28 cellular contexts compared by ENCODE assay signal in genomic region chr14:92373336-92373735, GRCh38. TPM values are rescaled to one million over a fixed set of nuclear protein-coding genes. Genes with fewer than 3 reads are reported as not detected.
"Had no signal": no experiment of that assay in that cellular context is flagged by ENCODE, and none has a peak within 500 bp of the region (broad histone marks: within the 10 kb centered on the region; RNA-seq: fewer than 3 reads in every experiment).

No MANE protein-coding gene starts in this region.

- H3K36me3 Mint-ChIP-seq: activated naive CD4-positive, alpha-beta T cell treated with anti-CD3 and anti-CD28 coated beads, Interleukin-2, amount 50 U/mL, for 24 hours had no signal

- H3K4me1 ChIP-seq: ascending aorta had no signal

- ATAC-seq: activated CD4-positive, alpha-beta T cell treated with anti-CD3 and anti-CD28 coated beads for 36 hours; activated CD8-positive, alpha-beta T cell treated with anti-CD3 and anti-CD28 coated beads for 36 hours; T-helper 17 cell had no signal

- H3K27me3 Mint-ChIP-seq: activated CD4-positive, alpha-beta T cell treated with anti-CD3 and anti-CD28 coated beads for 36 hours; activated CD8-positive, alpha-beta T cell treated with anti-CD3 and anti-CD28 coated beads for 36 hours; activated naive CD4-positive, alpha-beta T cell treated with anti-CD3 and anti-CD28 coated beads, Interleukin-2, amount 50 U/mL, for 24 hours had no signal

- H3K4me3 ChIP-seq: ascending aorta, cardiac muscle cell, MG63 had no signal

- H3K4me3 Mint-ChIP-seq: activated CD4-positive, alpha-beta T cell treated with anti-CD3 and anti-CD28 coated beads for 36 hours; activated CD8-positive, alpha-beta T cell treated with anti-CD3 and anti-CD28 coated beads for 36 hours; activated naive CD4-positive, alpha-beta T cell treated with anti-CD3 and anti-CD28 coated beads, Interleukin-2, amount 50 U/mL, for 24 hours; T-helper 17 cell had no signal

- DNase-seq: activated CD4-positive, alpha-beta T cell treated with anti-CD3 and anti-CD28 coated beads for 36 hours; activated CD4-positive, alpha-beta T cell treated with anti-CD3 and anti-CD28 coated beads, Interleukin-2, amount 50 U/mL, for 1 hour; activated CD8-positive, alpha-beta memory T cell treated with anti-CD3 and anti-CD28 coated beads, Interleukin-2, amount 50 U/mL, for 48 hours; activated CD8-positive, alpha-beta T cell treated with anti-CD3 and anti-CD28 coated beads for 36 hours; activated naive CD4-positive, alpha-beta T cell; activated T-cell treated with anti-CD3 and anti-CD28 coated beads, Interleukin-2, amount 50 U/mL, for 1 hour; amniotic stem cell; brain microvascular endothelial cell; MG63; MV-4-11; NCI-H1092 treated with DMSO at 0.1 percent for 48 hours; NCI-H1417 treated with DMSO at 0.1 percent for 48 hours; NCI-H1694; NCI-H2029; NCI-H345; NCI-H510A; NCI-H526 treated with DMSO at 0.1 percent for 48 hours; NCI-H82; SIG-M5; T-helper 17 cell; T-helper 9 cell; WERI-Rb-1 had no signal

- H3K27ac Mint-ChIP-seq: activated CD4-positive, alpha-beta T cell treated with anti-CD3 and anti-CD28 coated beads for 36 hours; activated CD8-positive, alpha-beta T cell treated with anti-CD3 and anti-CD28 coated beads for 36 hours; activated naive CD4-positive, alpha-beta T cell treated with anti-CD3 and anti-CD28 coated beads, Interleukin-2, amount 50 U/mL, for 24 hours; T-helper 17 cell had no signal

- H3K4me1 Mint-ChIP-seq: activated CD4-positive, alpha-beta T cell treated with anti-CD3 and anti-CD28 coated beads for 36 hours; activated naive CD4-positive, alpha-beta T cell treated with anti-CD3 and anti-CD28 coated beads, Interleukin-2, amount 50 U/mL, for 24 hours; T-helper 17 cell had no signal

- FAIRE-seq: colon had no signal

- H3K27ac ChIP-seq: ascending aorta, brain microvascular endothelial cell, cardiac muscle cell, WERI-Rb-1 had no signal

- H3K27me3 ChIP-seq: ascending aorta, brain microvascular endothelial cell, cardiac muscle cell, MG63 had no signal

- H3K36me3 ChIP-seq: ascending aorta, brain microvascular endothelial cell, cardiac muscle cell, MG63, WERI-Rb-1 had no signal

- H3K9me3 Mint-ChIP-seq: activated naive CD4-positive, alpha-beta T cell treated with anti-CD3 and anti-CD28 coated beads, Interleukin-2, amount 50 U/mL, for 24 hours had no signal

- H3K9me3 ChIP-seq: ascending aorta, MG63 had no signal

RNA-seq across cellular contexts. Expression of gene SLC24A4, which starts 50.4 kb away (rescaled TPM):
- total RNA-seq: activated CD4-positive, alpha-beta T cell treated with anti-CD3 and anti-CD28 coated beads for 36 hours; activated CD8-positive, alpha-beta T cell treated with anti-CD3 and anti-CD28 coated beads for 36 hours; ascending aorta; OCI-LY7; RPMI7951 had no signal
